17 cellular contexts compared by ENCODE assay signal in genomic region chr3:184910664-184911063, GRCh38.
DNase-seq lines count a peak whose midpoint lies in the region; ATAC-seq, FAIRE-seq and TF ChIP-seq lines count a peak whose summit lies in the region.
"Had no signal": no experiment of that assay in that cellular context is flagged by ENCODE, and none has a peak within 500 bp of the region (broad histone marks: within the 10 kb centered on the region; RNA-seq: fewer than 3 reads in every experiment).

No MANE protein-coding gene starts in this region.

- no peak for TF ChIP-seq POLR2A in K562 (conservative IDR thresholded peaks at IDR 0.05)

- H3K27ac ChIP-seq in HUES48 (ENCODE audit: low read depth, low read length) (peak overlapping the region; percentile 92), K562 (ENCODE audit: extremely low read depth, low read depth, low read length) (no peak overlapping the region), mesendoderm (ENCODE audit: low read depth, low read length) (no peak overlapping the region), small intestine (ENCODE audit: low read depth in 1 of 2, low read length in 1 of 2) (peak overlapping the region; percentile 81 to 89)
- H3K27ac ChIP-seq: KMS-11 had no signal

- H3K9ac ChIP-seq in HUES48 (ENCODE audit: low read depth, low read length) (no peak overlapping the region), K562 (ENCODE audit: insufficient read depth in 1 of 2, low read depth in 2 of 2, low read length in 2 of 2) (no peak overlapping the region), mesendoderm (ENCODE audit: low read length) (no peak overlapping the region)
- H3K9ac ChIP-seq: KMS-11 had no signal

- TF ChIP-seq EP300 in K562 (IDR thresholded peaks at IDR 0.05; ENCODE audit: low read length): no peak

- no peak overlapping the region for H4K5ac ChIP-seq in mesendoderm (ENCODE audit: low read length)

- TF ChIP-seq RAD21 in K562 (CRISPR knock-in tag; conservative IDR thresholded peaks at IDR 0.05 in 1 of 2, IDR thresholded peaks at IDR 0.05 in 1 of 2): no peak

- ATAC-seq in K562 (peak; percentile 45), HG03135 (IDR thresholded peaks at IDR 0.05; ENCODE audit: unreplicated experiment) (no peak), GM21717 (IDR thresholded peaks at IDR 0.05; ENCODE audit: unreplicated experiment) (no peak)
- ATAC-seq: HCT116 had no signal

- H3K36me3 ChIP-seq in HUES48 (ENCODE audit: control insufficient read depth, insufficient read depth, low read length) (no peaks in the 10 kb centered on the region), K562 (ENCODE audit: control insufficient read depth, insufficient read depth, low read length) (no peaks in the 10 kb centered on the region; the same call in 2 of the 3 replicates), mesendoderm (ENCODE audit: control insufficient read depth, insufficient read depth, low read length) (no peaks in the 10 kb centered on the region), small intestine (ENCODE audit: control insufficient read depth in 2 of 2, insufficient read depth in 2 of 2, low read length in 2 of 2) (peaks cover 3 to 6% of the 10 kb centered on the region in 2 donors)

- H3K4me1 ChIP-seq in HUES48 (ENCODE audit: control insufficient read depth, insufficient read depth, low read length) (peaks cover 82% of the 10 kb centered on the region), K562 (replicated peaks in 1 of 2; ENCODE audit: control insufficient read depth in 2 of 2, insufficient read depth in 2 of 2, low read length in 2 of 2) (peaks cover 8 to 25% of the 10 kb centered on the region in 2 experiments), mesendoderm (ENCODE audit: control insufficient read depth, low read depth, low read length) (peaks cover 17% of the 10 kb centered on the region), small intestine (ENCODE audit: control insufficient read depth in 2 of 2, insufficient read depth in 1 of 2, low read depth in 1 of 2, low read length in 1 of 2) (peaks cover 3 to 6% of the 10 kb centered on the region in 2 donors)

- no peak overlapping the region for H2AFZ ChIP-seq in K562 (ENCODE audit: low read depth, low read length)

- H3K18ac ChIP-seq in mesendoderm (ENCODE audit: low read length): no peak overlapping the region

- H3K4me3 ChIP-seq in HUES48 (ENCODE audit: low read depth, low read length) (no peak overlapping the region), K562 (no peak overlapping the region), mesendoderm (ENCODE audit: low read length) (no peak overlapping the region), small intestine (ENCODE audit: low read depth in 1 of 2, low read length in 2 of 2) (no peak overlapping the region)

- FAIRE-seq in K562 (lab: Jason Lieb, UNC) (no peak), small intestine (lab: Jason Lieb, UNC) (no peak)

- in situ Hi-C loops in K562 (cut with MboI): no loop called here

- peak overlapping the region; percentile 10 for H3K56ac ChIP-seq in mesendoderm (ENCODE audit: low read length)

- H2BK120ac ChIP-seq in mesendoderm (ENCODE audit: low read depth, low read length): no peak overlapping the region

- no peaks in the 10 kb centered on the region for H3K9me1 ChIP-seq in K562 (ENCODE audit: control insufficient read depth, insufficient read depth, low read length)

- no TSS peak for BruUV-seq in K562 (replicated peaks; lab: Mats Ljungman, UMichigan)

- H4K20me1 ChIP-seq in K562 (replicated peaks; ENCODE audit: control insufficient read depth, insufficient read depth, low read length): no peaks in the 10 kb centered on the region

- H3K4me2 ChIP-seq in K562 (ENCODE audit: insufficient read depth, low read length): no peak overlapping the region
- H3K4me2 ChIP-seq in mesendoderm (ENCODE audit: low read length): no peak overlapping the region
- H3K4me2 ChIP-seq: KMS-11 had no signal

- WGBS in K562 (ENCODE audit: insufficient coverage, low coverage, missing lambda C conversion rate): 80% methylated on average over 6 of the region's 6 CpGs
- WGBS in mesendoderm (ENCODE audit: extremely low coverage, insufficient coverage, low lambda C conversion rate): no CpG with 5 or more reads among the region's 6 CpGs
- WGBS in small intestine, 3 donors: 22 to 62% (median 27%) methylated on average over 6 of the region's 6 CpGs

- H3K79me2 ChIP-seq in K562 (ENCODE audit: control insufficient read depth, insufficient read depth, low read length) (no peaks in the 10 kb centered on the region), mesendoderm (ENCODE audit: control insufficient read depth, insufficient read depth, low read length) (no peaks in the 10 kb centered on the region)

- H2BK15ac ChIP-seq in mesendoderm (replicated peaks; ENCODE audit: low read depth): no peak overlapping the region

- no peaks in the 10 kb centered on the region for H3K79me1 ChIP-seq in mesendoderm (ENCODE audit: low read length)

- no peak overlapping the region for H3K23ac ChIP-seq in mesendoderm (ENCODE audit: low read length)

- H2BK5ac ChIP-seq in mesendoderm (ENCODE audit: low read length): no peak overlapping the region

- no peak overlapping the region for H2AK5ac ChIP-seq in mesendoderm (ENCODE audit: low read length)

- H4K8ac ChIP-seq in mesendoderm (ENCODE audit: low read depth, low read length): no peak overlapping the region

- POLR2A ChIA-PET in K562 (lab: Yijun Ruan, JAX): interaction anchor here (0.9 to 1.1 kb wide), 2 partner anchors 10 to 13 kb away, joined by 3 read pairs; no protein-coding TSS in a partner anchor

- intact Hi-C loops in K562 (cut with micrococcal nuclease): no loop called here

- H3K27me3 ChIP-seq in HUES48 (ENCODE audit: control insufficient read depth, insufficient read depth, low read length) (no peaks in the 10 kb centered on the region), K562 (ENCODE audit: control insufficient read depth in 2 of 2, insufficient read depth in 2 of 2, low read length in 2 of 2) (no peaks in the 10 kb centered on the region), mesendoderm (ENCODE audit: insufficient read depth, low read length, poor library complexity) (no peaks in the 10 kb centered on the region), small intestine (ENCODE audit: control insufficient read depth in 2 of 2, insufficient read depth in 2 of 2, low read length in 2 of 2) (no peaks in the 10 kb centered on the region)

- CTCF ChIA-PET in K562 (lab: Yijun Ruan, JAX; ENCODE audit: low intra/inter-chr PET ratio): no interaction called here

- H3K9me3 ChIP-seq in HUES48 (ENCODE audit: control insufficient read depth, insufficient read depth, low read length) (no peaks in the 10 kb centered on the region), K562 (replicated peaks; ENCODE audit: control insufficient read depth, insufficient read depth, low read depth, low read length) (no peaks in the 10 kb centered on the region), small intestine (ENCODE audit: control insufficient read depth, low read depth) (no peaks in the 10 kb centered on the region)

- DNase-seq in K562 (ENCODE audit: extremely low read depth in 1 of 4, low spot score in 3 of 4): no peak
- no peak for DNase-seq in mesendoderm
- peak; percentile 83 for DNase-seq in small intestine
- no peak for DNase-seq in DMS 273 (lab: John Stamatoyannopoulos, UW; ENCODE audit: unreplicated experiment)
- no peak for DNase-seq in NCI-H446 treated with DMSO at 0.1 percent for 48 hours (lab: John Stamatoyannopoulos, UW)
- DNase-seq: COR-L47, MM.1S, NCI-H1105 treated with DMSO at 0.1 percent for 48 hours, NCI-H187 treated with DMSO at 0.1 percent for 48 hours, NCI-H2171, NCI-H510A, SIG-M5 had no signal

- no peak for TF ChIP-seq CTCF in K562 (IDR thresholded peaks at IDR 0.05 in 2 of 3, conservative IDR thresholded peaks at IDR 0.05 in 1 of 3; ENCODE audit: insufficient read depth in 2 of 3, low read depth in 1 of 3, low read length in 3 of 3)

- no peak overlapping the region for H3K4ac ChIP-seq in mesendoderm (ENCODE audit: low read depth, low read length)

TF ChIP-seq in K562, 482 proteins besides CTCF, POLR2A, EP300 and RAD21:
- TF ChIP-seq MCM5 (IDR thresholded peaks at IDR 0.05; ENCODE audit: low read depth) (no peak), KDM4B (IDR thresholded peaks at IDR 0.05; ENCODE audit: borderline replicate concordance in 2 of 2, low read depth in 1 of 2) (no peak), PHF8 (IDR thresholded peaks at IDR 0.05; ENCODE audit: borderline replicate concordance, low read length) (no peak), E2F6 (IDR thresholded peaks at IDR 0.05; ENCODE audit: borderline replicate concordance in 1 of 2, extremely low read depth in 1 of 2, insufficient read depth in 1 of 2, insufficient read length in 1 of 2, low read depth in 1 of 2, low read length in 1 of 2, poor library complexity in 1 of 2, severe bottlenecking in 1 of 2) (no peak), ZFP91 (CRISPR knock-in tag; IDR thresholded peaks at IDR 0.05) (no peak), ETV6 (IDR thresholded peaks at IDR 0.05; ENCODE audit: borderline replicate concordance in 1 of 2, low read depth in 2 of 2, low read length in 1 of 2) (no peak), ETV6 (CRISPR knock-in tag; IDR thresholded peaks at IDR 0.05; ENCODE audit: borderline replicate concordance) (no peak), TAL1 (IDR thresholded peaks at IDR 0.05) (no peak), ATF1 (CRISPR knock-in tag; IDR thresholded peaks at IDR 0.05) (no peak), ATF1 (tag; IDR thresholded peaks at IDR 0.05) (no peak)

Comparison
In these comparisons a context has a peak if more than half of its experiments do, and no peak if none do; other contexts are left out.
1. H3K27ac ChIP-seq: peak in HUES48 (single experiment) and small intestine (2 of 2); none in K562 (single experiment) and mesendoderm (single experiment).